ENCODE assay signal across 8 cellular contexts in the genomic region with DNA sequence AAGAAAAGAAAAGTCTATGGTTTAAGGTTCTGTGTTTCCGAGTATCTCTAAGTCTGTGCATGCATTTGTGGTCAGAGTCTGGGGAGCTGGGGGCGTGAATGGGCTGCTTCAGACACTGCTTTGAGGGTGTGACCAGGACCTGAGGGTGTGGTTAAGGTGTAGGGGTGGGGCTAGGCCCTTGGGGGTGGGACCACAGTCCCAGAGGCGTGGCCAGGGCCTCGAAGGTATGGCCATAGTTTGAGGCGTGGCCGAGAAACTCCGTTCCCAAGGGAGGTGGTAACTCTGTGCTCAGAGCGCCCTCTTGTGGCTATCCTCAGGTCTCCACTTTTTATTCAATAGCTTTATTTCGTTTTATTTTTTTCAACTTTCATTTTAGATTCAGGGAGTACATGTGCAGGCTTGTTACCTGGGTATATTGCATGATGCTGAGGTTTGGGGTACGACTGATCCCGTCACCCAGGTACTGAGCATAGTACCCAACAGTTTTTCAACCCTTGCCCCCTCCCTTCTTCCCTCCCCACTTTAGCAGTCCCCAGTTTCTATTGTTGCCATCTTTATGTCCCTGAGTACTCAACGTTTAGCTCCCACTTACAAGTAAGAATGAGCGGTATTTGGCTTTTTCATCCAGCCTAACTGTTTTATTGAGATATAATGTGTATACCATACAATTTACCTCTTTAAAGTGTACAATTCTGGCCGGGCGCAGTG. TPM values are rescaled to one million over a fixed set of nuclear protein-coding genes. Genes with fewer than 3 reads are reported as not detected.
DNase-seq lines count a peak whose midpoint lies in the region; ATAC-seq and TF ChIP-seq lines count a peak whose summit lies in the region.

No MANE protein-coding gene starts in this region.

- no peaks in the 10 kb centered on the region for H3K9me3 Mint-ChIP-seq in activated T-helper 17 cell treated with anti-CD3 and anti-CD28 coated beads, Interleukin-2, amount 50 U/mL, for 72 hours

- TF ChIP-seq CTCF in RWPE2 (IDR thresholded peaks at IDR 0.05; ENCODE audit: poor library complexity, severe bottlenecking) (peak; percentile 91), fibroblast of the aortic adventitia (IDR thresholded peaks at IDR 0.05; ENCODE audit: insufficient read depth, low read length) (peak; percentile 75), neutrophil (IDR thresholded peaks at IDR 0.05) (peak; percentile 85)

- H3K4me3 ChIP-seq in HAP-1 (no peak overlapping the region), MG63 (no peak overlapping the region), RWPE2 (ENCODE audit: severe bottlenecking) (no peak overlapping the region), fibroblast of the aortic adventitia (ENCODE audit: low read depth, low read length) (no peak overlapping the region), neutrophil (ENCODE audit: low read depth in 1 of 2, low read length in 1 of 2) (peak overlapping the region; percentile 42 to 50)

- H3K36me3 ChIP-seq in ES-I3 (ENCODE audit: insufficient read depth, low read length) (no peaks in the 10 kb centered on the region), HAP-1 (replicated peaks) (no peaks in the 10 kb centered on the region), MG63 (no peaks in the 10 kb centered on the region), RWPE2 (ENCODE audit: low read depth) (no peaks in the 10 kb centered on the region), neutrophil (no peaks in the 10 kb centered on the region)

- H3K27ac ChIP-seq in RWPE2 (ENCODE audit: poor library complexity, severe bottlenecking) (peak overlapping the region; percentile 36), neutrophil (peak overlapping the region; percentile 58)

- H3K9ac ChIP-seq in ES-I3 (ENCODE audit: low read depth, low read length) = 0 out of 2 replicates have a peak overlapping the region, but pooled peaks have one; percentile 22

- H3K4me1 ChIP-seq in ES-I3 (ENCODE audit: insufficient read depth, low read length) = no peaks in the 10 kb centered on the region
- H3K4me1 ChIP-seq in HAP-1 = peaks cover 4% of the 10 kb centered on the region
- H3K4me1 ChIP-seq in RWPE2 (ENCODE audit: insufficient read depth, poor library complexity, severe bottlenecking) = peaks cover 29% of the 10 kb centered on the region
- H3K4me1 ChIP-seq in neutrophil (ENCODE audit: control insufficient read depth in 1 of 2, insufficient read depth in 1 of 2, low read depth in 1 of 2, low read length in 1 of 2) = peaks cover 41 to 47% of the 10 kb centered on the region in 2 experiments

- H3K27me3 Mint-ChIP-seq in activated T-helper 17 cell treated with anti-CD3 and anti-CD28 coated beads, Interleukin-2, amount 50 U/mL, for 72 hours = no peaks in the 10 kb centered on the region

- H3K27me3 ChIP-seq in HAP-1 (ENCODE audit: low read depth) (no peaks in the 10 kb centered on the region), MG63 (no peaks in the 10 kb centered on the region), RWPE2 (ENCODE audit: insufficient read depth, poor library complexity, severe bottlenecking) (no peaks in the 10 kb centered on the region), neutrophil (no peaks in the 10 kb centered on the region)

- in situ Hi-C loops in HAP-1 (cut with MboI; ENCODE audit: low sequenced_read_pairs) = loop anchor here (5.0 to 10.0 kb wide), 2 partner anchors 48 to 196 kb away; no protein-coding TSS in a partner anchor

- no peaks in the 10 kb centered on the region for H3K36me3 Mint-ChIP-seq in activated T-helper 17 cell treated with anti-CD3 and anti-CD28 coated beads, Interleukin-2, amount 50 U/mL, for 72 hours (ENCODE audit: low read depth)

- peak overlapping the region; percentile 83 for H3K27ac Mint-ChIP-seq in activated T-helper 17 cell treated with anti-CD3 and anti-CD28 coated beads, Interleukin-2, amount 50 U/mL, for 72 hours

- peaks cover 7% of the 10 kb centered on the region; the same call in 1 of the 2 replicates for H3K9me3 ChIP-seq in ES-I3 (ENCODE audit: control insufficient read depth, insufficient read depth, low read length)
- H3K9me3 ChIP-seq in HAP-1 = no peaks in the 10 kb centered on the region
- peaks cover 5% of the 10 kb centered on the region; the same call in 1 of the 2 replicates for H3K9me3 ChIP-seq in MG63
- peaks cover 5% of the 10 kb centered on the region for H3K9me3 ChIP-seq in RWPE2 (ENCODE audit: severe bottlenecking)
- H3K9me3 ChIP-seq in neutrophil = no peaks in the 10 kb centered on the region

- DNase-seq in HAP-1 (ENCODE audit: low spot score in 2 of 2) (peak; percentile 96), MG63 (peak; percentile 92), RWPE2 (ENCODE audit: low spot score) (peak; percentile 96), fibroblast of the aortic adventitia (ENCODE audit: low read depth) (peak; percentile 94), superior temporal gyrus (ENCODE audit: extremely low spot score) (peak; percentile 87)

- peak overlapping the region; percentile 65 for H3K4me3 Mint-ChIP-seq in activated T-helper 17 cell treated with anti-CD3 and anti-CD28 coated beads, Interleukin-2, amount 50 U/mL, for 72 hours

- peak; percentile 86 for ATAC-seq in RWPE2 (ENCODE audit: low read depth)
- peak; percentile 99 for ATAC-seq in activated T-helper 17 cell treated with anti-CD3 and anti-CD28 coated beads, Interleukin-2, amount 50 U/mL, for 72 hours (replicated peaks)

- H3K4me1 Mint-ChIP-seq in activated T-helper 17 cell treated with anti-CD3 and anti-CD28 coated beads, Interleukin-2, amount 50 U/mL, for 72 hours = peaks cover 25% of the 10 kb centered on the region

RNA-seq across cellular contexts. Expression of gene CBLC, which starts 7.0 kb away (rescaled TPM):
- not detected in 2 replicates for total RNA-seq in MG63 (2014; rRNA removed; shearing (Covaris generic); ENCODE audit: low replicate concordance)
- not detected for total RNA-seq in activated T-helper 17 cell treated with anti-CD3 and anti-CD28 coated beads, Interleukin-2, amount 50 U/mL, for 72 hours
- total RNA-seq in fibroblast of the aortic adventitia (ENCODE audit: low replicate concordance) = not detected in 2 replicates

RNA-seq across cellular contexts. Expression of gene BCL3, which starts 22.2 kb away (rescaled TPM):
- total RNA-seq in MG63 (2014; rRNA removed; shearing (Covaris generic); ENCODE audit: low replicate concordance) = 2.2 and 3.6 TPM in 2 replicates
- 10 to 100 TPM; 79.0 to 86.3 TPM for total RNA-seq in activated T-helper 17 cell treated with anti-CD3 and anti-CD28 coated beads, Interleukin-2, amount 50 U/mL, for 72 hours
- total RNA-seq in fibroblast of the aortic adventitia (ENCODE audit: low replicate concordance) = 3.8 and 13.4 TPM in 2 replicates

RNA-seq across cellular contexts. Expression of gene BCAM, which starts 38.2 kb away (rescaled TPM):
- 4.1 and 6.1 TPM in 2 replicates for total RNA-seq in MG63 (2014; rRNA removed; shearing (Covaris generic); ENCODE audit: low replicate concordance)
- total RNA-seq in activated T-helper 17 cell treated with anti-CD3 and anti-CD28 coated beads, Interleukin-2, amount 50 U/mL, for 72 hours = not detected
- total RNA-seq in fibroblast of the aortic adventitia (ENCODE audit: low replicate concordance) = 5.9 and 24.2 TPM in 2 replicates

Comparison
In these comparisons a context has a peak if more than half of its experiments do, and no peak if none do; other contexts are left out.
1. H3K4me3 ChIP-seq: peak in neutrophil (2 of 2); none in HAP-1 (single experiment), MG63 (single experiment), RWPE2 (single experiment) and fibroblast of the aortic adventitia (single experiment).
2. Peak in every context shown above with its lines, with median percentiles within 50 percentile points of each other: DNase-seq and CTCF ChIP-seq.